In the genomic region with DNA sequence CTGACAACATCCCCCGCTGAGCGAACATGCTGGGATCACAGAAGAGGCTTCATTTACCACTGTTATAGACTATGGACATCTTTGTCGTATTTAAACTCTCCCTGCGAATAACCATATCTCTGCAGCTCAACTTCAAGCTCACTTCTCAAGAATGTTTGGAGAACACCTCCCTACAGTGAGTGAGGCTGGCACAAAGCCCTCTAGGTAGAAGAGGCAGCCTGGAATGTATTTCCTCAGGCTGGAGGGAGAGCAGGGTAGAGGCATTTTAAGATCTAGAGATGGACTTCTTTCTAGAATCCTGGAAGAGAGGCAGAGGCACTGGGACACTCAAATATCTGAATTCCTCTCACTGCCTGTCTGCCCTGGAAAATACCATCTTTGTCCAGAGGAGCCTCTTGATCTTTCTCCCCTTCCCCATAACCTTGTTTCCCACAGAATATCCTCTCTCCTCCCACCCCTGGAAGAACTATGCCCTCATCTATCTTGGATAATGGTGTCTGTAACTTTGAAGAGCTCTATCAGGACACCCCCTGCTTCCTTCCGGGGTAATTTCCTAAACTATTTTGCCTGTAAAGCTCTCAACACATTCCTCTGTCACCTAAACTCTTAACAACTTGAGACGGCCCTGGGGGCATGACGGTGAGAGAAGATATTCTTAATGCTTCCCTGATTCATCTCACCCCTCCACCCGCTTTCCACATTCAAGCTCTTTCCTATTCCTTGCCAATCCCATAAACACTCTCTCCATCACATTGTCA, we compare ENCODE assay signal across 19 cellular contexts. TPM values are rescaled to one million over a fixed set of nuclear protein-coding genes. Genes with fewer than 3 reads are reported as not detected.
A peak's percentile ranks its signal among the peaks of the same experiment; 100 is the strongest.
DNase-seq lines count a peak whose midpoint lies in the region; ATAC-seq and TF ChIP-seq lines count a peak whose summit lies in the region.
"Had no signal": no experiment of that assay in that cellular context is flagged by ENCODE, and none has a peak within 500 bp of the region (broad histone marks: within the 10 kb centered on the region; RNA-seq: fewer than 3 reads in every experiment).

No MANE protein-coding gene starts in this region.

- H3F3A ChIP-seq in PC-3 (ENCODE audit: low read length, unreplicated experiment): no peaks in the 10 kb centered on the region

- peaks cover 5% of the 10 kb centered on the region for H3K4me1 ChIP-seq in mammary epithelial cell (ENCODE audit: insufficient read depth, low read length)
- peaks cover 8% of the 10 kb centered on the region; the same call in 1 of the 2 replicates for H3K4me1 ChIP-seq in PC-3 (ENCODE audit: insufficient read depth, low read length)
- peaks cover 28% of the 10 kb centered on the region for H3K4me1 ChIP-seq in lower lobe of right lung

- H3K4me1 Mint-ChIP-seq in MCF 10A (ENCODE audit: insufficient read depth, unreplicated experiment): peaks cover 12% of the 10 kb centered on the region

- H3K9me3 Mint-ChIP-seq in MCF 10A (ENCODE audit: unreplicated experiment): no peaks in the 10 kb centered on the region
- H3K9me3 Mint-ChIP-seq: CD8-positive, alpha-beta T cell had no signal

- H3K9ac ChIP-seq in mammary epithelial cell (ENCODE audit: insufficient read depth, low read length) (no peak overlapping the region), PC-3 (ENCODE audit: low read length) (no peak overlapping the region)

- 0 out of 2 replicates have a peak, but pooled peaks cover 3% of the 10 kb centered on the region for H3K9me2 ChIP-seq in PC-3 (replicated peaks; ENCODE audit: low read length)

- H3K27me3 Mint-ChIP-seq in MCF 10A (ENCODE audit: insufficient read depth, unreplicated experiment): no peaks in the 10 kb centered on the region

- H2AFZ ChIP-seq in mammary epithelial cell (ENCODE audit: low read depth, low read length) (peak overlapping the region; percentile 26), PC-3 (ENCODE audit: low read length) (no peak overlapping the region)

- intact Hi-C loops in mammary epithelial cell (cut with micrococcal nuclease): loop anchor here (5.0 kb wide), 1 partner anchor 127 kb away; no protein-coding TSS in a partner anchor
- intact Hi-C loops in MCF 10A (cut with micrococcal nuclease): no loop called here
- intact Hi-C loops in PC-3 (cut with micrococcal nuclease): loop anchor here (10.0 kb wide), 1 partner anchor 154 kb away; no protein-coding TSS in a partner anchor
- intact Hi-C loops in lower lobe of right lung (cut with DNase I): no loop called here

- no peak for DNase-seq in mammary epithelial cell
- no peak for DNase-seq in MCF 10A (ENCODE audit: unreplicated experiment)
- DNase-seq in PC-3: peak; percentile 46
- no peak for DNase-seq in lower lobe of right lung
- no peak for DNase-seq in activated effector memory CD4-positive, alpha-beta T cell treated with Interleukin-2 at 50 U/mL for 16 hours
- DNase-seq in amniotic stem cell (lab: John Stamatoyannopoulos, UW): no peak
- DNase-seq in NCI-H187 treated with DMSO at 0.1 percent for 48 hours (lab: John Stamatoyannopoulos, UW): no peak
- DNase-seq: 8988T; CD8-positive, alpha-beta T cell; DMS79 treated with DMSO at 0.1 percent for 48 hours; GOT3; Karpas-422; NCI-H187; NCI-H526 treated with DMSO at 0.1 percent for 48 hours had no signal

- POLR2A ChIA-PET in MCF 10A (lab: Yijun Ruan, JAX) (interaction anchor here (0.6 kb wide), 1 partner anchor 102 kb away, joined by 3 read pairs; no protein-coding TSS in a partner anchor), PC-3 (lab: Charles Lee; ENCODE audit: unreplicated experiment) (no interaction called here)

- dilution Hi-C loops in mammary epithelial cell (cut with HindIII; ENCODE audit: low sequenced_read_pairs): no loop called here

- H3K4me2 ChIP-seq in mammary epithelial cell (ENCODE audit: insufficient read depth, low read depth, low read length) (no peak overlapping the region), PC-3 (ENCODE audit: low read length) (no peak overlapping the region)

- no peaks in the 10 kb centered on the region for H3K36me3 ChIP-seq in mammary epithelial cell (ENCODE audit: insufficient read depth, low read length)
- no peaks in the 10 kb centered on the region for H3K36me3 ChIP-seq in PC-3 (ENCODE audit: low read depth, low read length)
- H3K36me3 ChIP-seq in lower lobe of right lung: no peaks in the 10 kb centered on the region

- WGBS in mammary epithelial cell (ENCODE audit: low coverage, missing lambda C conversion rate): 59% methylated on average over 8 of the region's 8 CpGs

- in situ Hi-C loops in mammary epithelial cell (cut with MboI; ENCODE audit: low sequenced_read_pairs in 2 of 2): loop anchor here in 1 of 2 donors (5.0 kb wide), 1 partner anchor 297 kb away; no protein-coding TSS in a partner anchor

- no peak overlapping the region for H3K27ac ChIP-seq in mammary epithelial cell (ENCODE audit: insufficient read depth, low read depth, low read length)
- no peak overlapping the region for H3K27ac ChIP-seq in PC-3 (ENCODE audit: low read length)
- no peak overlapping the region for H3K27ac ChIP-seq in lower lobe of right lung
- H3K27ac ChIP-seq: RWPE1, SJSA1 had no signal

- TF ChIP-seq CTCF in mammary epithelial cell (conservative IDR thresholded peaks at IDR 0.05 in 1 of 2, IDR thresholded peaks at IDR 0.05 in 1 of 2; ENCODE audit: extremely low read depth in 1 of 2, insufficient read depth in 1 of 2, low read depth in 1 of 2, low read length in 2 of 2) (no peak), MCF 10A (IDR thresholded peaks at IDR 0.05; ENCODE audit: unreplicated experiment) (no peak), PC-3 (conservative IDR thresholded peaks at IDR 0.05; ENCODE audit: low read depth, low read length) (no peak), lower lobe of right lung (IDR thresholded peaks at IDR 0.05) (no peak)

- BruUV-seq in mammary epithelial cell (replicated peaks; lab: Mats Ljungman, UMichigan) (no TSS peak), MCF 10A (replicated peaks; lab: Mats Ljungman, UMichigan) (no TSS peak), PC-3 (replicated peaks; lab: Mats Ljungman, UMichigan) (no TSS peak)

- no peaks in the 10 kb centered on the region for H3K27me3 ChIP-seq in mammary epithelial cell (ENCODE audit: insufficient read depth, low read length)
- H3K27me3 ChIP-seq in PC-3 (ENCODE audit: low read length): no peaks in the 10 kb centered on the region
- peaks cover 20% of the 10 kb centered on the region for H3K27me3 ChIP-seq in lower lobe of right lung (ENCODE audit: low read depth)
- H3K27me3 ChIP-seq: SJSA1 had no signal

- no peaks in the 10 kb centered on the region for H3K9me3 ChIP-seq in mammary epithelial cell (replicated peaks; ENCODE audit: insufficient read depth, low read length)
- no peaks in the 10 kb centered on the region for H3K9me3 ChIP-seq in PC-3 (ENCODE audit: low read length)
- H3K9me3 ChIP-seq in lower lobe of right lung: no peaks in the 10 kb centered on the region
- H3K9me3 ChIP-seq: SJSA1 had no signal

- no peak overlapping the region for H3K4me3 ChIP-seq in mammary epithelial cell (replicated peaks in 1 of 3; ENCODE audit: insufficient read depth in 1 of 3, low read depth in 2 of 3, low read length in 3 of 3)
- no peak overlapping the region for H3K4me3 ChIP-seq in PC-3 (ENCODE audit: low read length)
- no peak overlapping the region for H3K4me3 ChIP-seq in lower lobe of right lung
- H3K4me3 ChIP-seq: SJSA1 had no signal

- H3K4me3 Mint-ChIP-seq in MCF 10A (ENCODE audit: unreplicated experiment): no peak overlapping the region
- H3K4me3 Mint-ChIP-seq: CD8-positive, alpha-beta T cell had no signal

- CTCF ChIA-PET in mammary epithelial cell (lab: Charles Lee; ENCODE audit: low non-redundant PET) (interaction anchor here (0.6 kb wide), 1 partner anchor 129 kb away, joined by 3 read pairs; no protein-coding TSS in a partner anchor), MCF 10A (lab: Yijun Ruan, JAX) (interaction anchor here (0.7 to 3.2 kb wide), 5 partner anchors 9 to 714 kb away, joined by 3 to 30 read pairs (median 4); no protein-coding TSS in a partner anchor), PC-3 (lab: Charles Lee) (no interaction called here)

- no peaks in the 10 kb centered on the region for H3K36me3 Mint-ChIP-seq in MCF 10A (ENCODE audit: insufficient read depth, unreplicated experiment)
- H3K36me3 Mint-ChIP-seq: CD8-positive, alpha-beta T cell had no signal

- H3K27ac Mint-ChIP-seq in MCF 10A (ENCODE audit: low read depth, unreplicated experiment): no peak overlapping the region
- H3K27ac Mint-ChIP-seq: CD8-positive, alpha-beta T cell had no signal

- H3K79me2 ChIP-seq in mammary epithelial cell (ENCODE audit: insufficient read depth, low read length) (peaks cover 17% of the 10 kb centered on the region), PC-3 (ENCODE audit: low read length) (peaks cover 23% of the 10 kb centered on the region)

- ATAC-seq in PC-3 (no peak), lower lobe of right lung (peak; percentile 74 to 80), GM18498 (IDR thresholded peaks at IDR 0.05; ENCODE audit: unreplicated experiment) (no peak)
- ATAC-seq: CD8-positive, alpha-beta T cell had no signal

- no peaks in the 10 kb centered on the region for H4K20me1 ChIP-seq in mammary epithelial cell (ENCODE audit: insufficient read depth, low read length)
- H4K20me1 ChIP-seq in PC-3 (ENCODE audit: low read length): no peaks in the 10 kb centered on the region

RNA-seq across cellular contexts. Expression of a gene that starts 2.4 kb away (rescaled TPM):
- total RNA-seq in mammary epithelial cell: 10 to 100 TPM; 23.3 to 41.3 TPM
- polyA plus RNA-seq in mammary epithelial cell: 26.5 TPM
- polyA minus RNA-seq in mammary epithelial cell: 10.3 TPM
- 33.1 and 33.8 TPM in 2 replicates for total RNA-seq in MCF 10A (2022)
- 31.1 and 31.2 TPM in 2 replicates for total RNA-seq in PC-3 (2014; rRNA removed)
- total RNA-seq in lower lobe of right lung: 54.3 TPM
- total RNA-seq: CD8-positive, alpha-beta T cell; OCI-LY7 had no signal

RNA-seq across cellular contexts. Expression of a gene that starts 36.2 kb away (rescaled TPM):
- total RNA-seq in mammary epithelial cell (not detected), MCF 10A (2022) (not detected in 2 replicates), PC-3 (2014; rRNA removed) (not detected in 2 replicates), lower lobe of right lung (not detected)
- not detected for polyA plus RNA-seq in mammary epithelial cell
- polyA minus RNA-seq in mammary epithelial cell: not detected
- total RNA-seq: CD8-positive, alpha-beta T cell; OCI-LY7; SJSA1 had no signal
- polyA plus RNA-seq: BJ had no signal

RNA-seq across cellular contexts. Expression of a gene that starts 57.9 kb away (rescaled TPM):
- not detected for total RNA-seq in mammary epithelial cell
- polyA plus RNA-seq in mammary epithelial cell: not detected
- not detected for polyA minus RNA-seq in mammary epithelial cell
- total RNA-seq in MCF 10A (2022): not detected in 2 replicates
- total RNA-seq in PC-3 (2014; rRNA removed): 0.58 TPM in 1 of 2 replicates, not detected in the other
- 53.3 TPM for total RNA-seq in lower lobe of right lung
- total RNA-seq: CD8-positive, alpha-beta T cell; OCI-LY7; SJSA1 had no signal
- polyA plus RNA-seq: BJ had no signal

Comparison
In these comparisons a context has a peak if more than half of its experiments do, and no peak if none do; other contexts are left out.
1. intact Hi-C loops: an anchor here in mammary epithelial cell (5.0 kb wide) and PC-3 (10.0 kb wide); none called in MCF 10A and lower lobe of right lung.
2. ATAC-seq: peak in lower lobe of right lung (2 of 2); none in PC-3 (single experiment) and GM18498 (single experiment).
3. RNA of a gene that starts 57.9 kb away (total RNA-seq): 53.3 TPM in lower lobe of right lung (single experiment); 0.58 TPM in PC-3, not detected in mammary epithelial cell and not detected in MCF 10A; every median in the first group is over 10 times any median in the second.